20 cellular contexts compared by ENCODE assay signal in the genomic region with DNA sequence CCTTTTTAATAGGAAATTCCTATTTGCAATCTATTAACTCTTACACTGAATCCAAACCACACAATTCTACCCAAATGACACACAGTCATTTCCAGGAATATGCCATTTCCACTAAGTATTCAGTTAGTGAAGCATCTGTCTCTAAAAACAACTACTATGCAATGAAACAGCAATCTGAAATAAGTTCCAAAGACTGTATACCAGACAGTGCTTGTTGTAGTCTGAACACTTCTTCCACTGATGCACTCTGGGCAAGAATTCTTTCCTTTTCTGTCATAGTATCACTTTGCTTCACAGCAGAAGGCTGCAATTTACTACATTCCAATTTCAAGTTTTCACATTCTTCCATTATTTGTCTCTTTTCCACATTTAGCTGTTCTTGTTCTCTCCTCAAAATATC.
"Had no signal": no experiment of that assay in that cellular context is flagged by ENCODE, and none has a peak within 500 bp of the region (broad histone marks: within the 10 kb centered on the region; RNA-seq: fewer than 3 reads in every experiment).

No MANE protein-coding gene starts in this region.

- H3K9me3 Mint-ChIP-seq: mesothelial cell of epicardium, nephron, WTC11 had no signal

- H3K36me3 ChIP-seq: colonic mucosa had no signal

- H3K27me3 ChIP-seq: brain microvascular endothelial cell, colonic mucosa, suprapubic skin, transverse colon, vagina had no signal

- H3K4me1 Mint-ChIP-seq: mesothelial cell of epicardium, nephron, WTC11 had no signal

- H3K4me3 ChIP-seq: colonic mucosa, suprapubic skin, transverse colon, vagina had no signal

- DNase-seq: activated naive CD4-positive, alpha-beta T cell; aorta; brain microvascular endothelial cell; central memory CD4-positive, alpha-beta T cell; colonic mucosa; foreskin melanocyte; glutamatergic neuron; hypothalamus; kidney; stimulated activated CD4-positive, alpha-beta T cell treated with anti-CD3 and anti-CD28 coated beads, Interleukin-12 subunit alpha, Interleukin-12 subunit beta, amount 100 ng/mL, for 4 hours; stimulated activated CD4-positive, alpha-beta T cell treated with anti-CD3 and anti-CD28 coated beads, Interleukin-1b, Interleukin-23, amount 100 ng/mL, for 48 hours; stimulated activated CD8-positive, alpha-beta memory T cell treated with anti-CD3 and anti-CD28 coated beads, Interleukin-4, amount 100 ng/mL, for 48 hours; stimulated activated naive CD4-positive, alpha-beta T cell treated with Interleukin-2 at 50 U/mL for 16 hours; transverse colon had no signal

- H3K9me3 ChIP-seq: colonic mucosa, suprapubic skin, transverse colon, vagina had no signal

- H2AFZ ChIP-seq: parathyroid adenoma had no signal

- H3K27ac Mint-ChIP-seq: mesothelial cell of epicardium, nephron, WTC11 had no signal

- H3K4me1 ChIP-seq: colonic mucosa, parathyroid adenoma, suprapubic skin, transverse colon, vagina had no signal

- H3K4me3 Mint-ChIP-seq: mesothelial cell of epicardium, nephron, WTC11 had no signal

- H3K27ac ChIP-seq: brain microvascular endothelial cell, colonic mucosa, parathyroid adenoma, suprapubic skin, transverse colon, vagina had no signal
